18 cellular contexts compared by ENCODE assay signal in the genomic region with DNA sequence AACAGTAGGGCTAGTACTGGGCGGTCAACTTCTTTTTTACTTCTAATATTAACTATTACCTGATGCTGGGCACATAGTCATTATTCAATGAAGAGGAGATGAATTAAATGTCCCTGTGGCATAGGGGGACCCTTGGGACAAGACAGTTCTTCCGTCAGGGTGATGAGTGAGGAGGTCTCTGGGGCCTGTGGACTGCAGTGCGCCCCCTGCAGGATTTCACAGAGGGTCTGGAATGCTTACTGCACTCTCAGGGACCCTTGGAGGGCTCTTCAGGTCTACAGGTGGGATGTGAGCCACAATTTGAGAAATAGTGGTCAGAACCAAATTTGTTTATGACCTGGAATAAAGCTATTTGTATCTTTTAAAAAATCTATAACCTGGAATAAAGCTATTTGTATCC.
DNase-seq lines count a peak whose midpoint lies in the region; ATAC-seq and TF ChIP-seq lines count a peak whose summit lies in the region.
"Had no signal": no experiment of that assay in that cellular context is flagged by ENCODE, and none has a peak within 500 bp of the region (broad histone marks: within the 10 kb centered on the region; RNA-seq: fewer than 3 reads in every experiment).

No MANE protein-coding gene starts in this region.

- ATAC-seq in left cardiac atrium (no peak), GM21515 (IDR thresholded peaks at IDR 0.05; ENCODE audit: unreplicated experiment) (no peak)
- ATAC-seq: effector memory CD8-positive, alpha-beta T cell; naive thymus-derived CD8-positive, alpha-beta T cell had no signal

- no peaks in the 10 kb centered on the region for H3K79me1 ChIP-seq in mesendoderm (ENCODE audit: low read length)

- TF ChIP-seq CTCF in PC-9 (conservative IDR thresholded peaks at IDR 0.05), result 0 out of 2 replicates have a peak, but pooled peaks have one; percentile 18
- no peak for TF ChIP-seq CTCF in spleen (IDR thresholded peaks at IDR 0.05 in 8 of 11, conservative IDR thresholded peaks at IDR 0.05 in 3 of 11)

- intact Hi-C loops in PC-9 (cut with micrococcal nuclease; ENCODE audit: unreplicated experiment) (no loop called here), left cardiac atrium (cut with DNase I) (no loop called here), spleen (cut with DNase I; ENCODE audit: low total_unique reads) (no loop called here)

- H3K9me2 ChIP-seq in PC-9 (ENCODE audit: insufficient read depth), result no peaks in the 10 kb centered on the region

- no peaks in the 10 kb centered on the region for H3K27me3 ChIP-seq in H7 (ENCODE audit: control insufficient read depth, insufficient read depth, low read length)
- no peaks in the 10 kb centered on the region for H3K27me3 ChIP-seq in PC-9 (ENCODE audit: insufficient read depth, low read depth)
- no peaks in the 10 kb centered on the region for H3K27me3 ChIP-seq in mesendoderm (ENCODE audit: insufficient read depth, low read length, poor library complexity)
- peaks cover 0 to 20% (median 0%) of the 10 kb centered on the region in 7 donors for H3K27me3 ChIP-seq in spleen (replicated peaks in 1 of 7)
- H3K27me3 ChIP-seq: BLaER1 treated with 17β-estradiol and CSF1 and Interleukin-3, amounts not matched to agents 10 nM and 100 nM; transverse colon had no signal

- DNase-seq in EL, result peak; percentile 2
- DNase-seq in H7, result peak; percentile 73
- DNase-seq in PC-9, result no peak
- peak; percentile 45 for DNase-seq in mesendoderm
- no peak for DNase-seq in left cardiac atrium
- no peak for DNase-seq in spleen
- no peak for DNase-seq in T-helper 1 cell
- DNase-seq: activated B cell treated with CpG ODN at 0.5 μM for 24 hours; activated effector memory CD4-positive, alpha-beta T cell treated with Interleukin-2 at 50 U/mL for 16 hours; amniotic stem cell; central memory CD4-positive, alpha-beta T cell; effector memory CD8-positive, alpha-beta T cell; naive thymus-derived CD8-positive, alpha-beta T cell; stimulated activated CD4-positive, alpha-beta T cell treated with anti-CD3 and anti-CD28 coated beads, Interleukin-15, amount 100 ng/mL, for 24 hours; stimulated activated naive CD4-positive, alpha-beta T cell treated with Interleukin-2 at 50 U/mL for 16 hours; transverse colon had no signal

- H2AK5ac ChIP-seq in mesendoderm (ENCODE audit: low read length), result no peak overlapping the region

- H3K4me2 ChIP-seq in PC-9 (no peak overlapping the region), mesendoderm (ENCODE audit: low read length) (no peak overlapping the region)
- H3K4me2 ChIP-seq: BLaER1 treated with 17β-estradiol and CSF1 and Interleukin-3, amounts not matched to agents 10 nM and 100 nM had no signal

- POLR2A ChIA-PET in PC-9 (lab: Charles Lee; ENCODE audit: unreplicated experiment), result no interaction called here

- CTCF ChIA-PET in PC-9 (lab: Charles Lee), result no interaction called here

- H3K4me1 ChIP-seq in PC-9 (replicated peaks; ENCODE audit: insufficient read depth), result no peaks in the 10 kb centered on the region
- H3K4me1 ChIP-seq in mesendoderm (ENCODE audit: control insufficient read depth, low read depth, low read length), result no peaks in the 10 kb centered on the region
- no peaks in the 10 kb centered on the region for H3K4me1 ChIP-seq in spleen
- H3K4me1 ChIP-seq: transverse colon had no signal

- no peaks in the 10 kb centered on the region for H3K36me3 ChIP-seq in H7 (replicated peaks; ENCODE audit: control insufficient read depth, insufficient read depth, low read length)
- H3K36me3 ChIP-seq in PC-9 (ENCODE audit: low read depth), result no peaks in the 10 kb centered on the region
- no peaks in the 10 kb centered on the region for H3K36me3 ChIP-seq in mesendoderm (ENCODE audit: control insufficient read depth, insufficient read depth, low read length)
- no peaks in the 10 kb centered on the region for H3K36me3 ChIP-seq in spleen
- H3K36me3 ChIP-seq: BLaER1 treated with 17β-estradiol and CSF1 and Interleukin-3, amounts not matched to agents 10 nM and 100 nM; transverse colon had no signal

- no peak overlapping the region for H3K23ac ChIP-seq in mesendoderm (ENCODE audit: low read length)

- no peak overlapping the region for H2BK15ac ChIP-seq in mesendoderm (replicated peaks; ENCODE audit: low read depth)

- no peaks in the 10 kb centered on the region for H3F3A ChIP-seq in PC-9 (ENCODE audit: insufficient read depth, low read depth)

- WGBS in mesendoderm (ENCODE audit: extremely low coverage, insufficient coverage, low lambda C conversion rate), result no CpG with 5 or more reads among the region's 3 CpGs
- WGBS in spleen, 5 donors, result 42 to 57% (median 51%) methylated on average over 3 of the region's 3 CpGs

- no peak overlapping the region for H3K9ac ChIP-seq in mesendoderm (ENCODE audit: low read length)
- H3K9ac ChIP-seq: BLaER1 treated with 17β-estradiol and CSF1 and Interleukin-3, amounts not matched to agents 10 nM and 100 nM had no signal

- H3K56ac ChIP-seq in mesendoderm (ENCODE audit: low read length), result no peak overlapping the region

- H2BK5ac ChIP-seq in mesendoderm (ENCODE audit: low read length), result no peak overlapping the region

- H4K20me1 ChIP-seq in PC-9 (ENCODE audit: insufficient read depth), result no peaks in the 10 kb centered on the region
- H4K20me1 ChIP-seq: BLaER1 treated with 17β-estradiol and CSF1 and Interleukin-3, amounts not matched to agents 10 nM and 100 nM had no signal

- H3K18ac ChIP-seq in mesendoderm (ENCODE audit: low read length), result no peak overlapping the region

- no peaks in the 10 kb centered on the region for H3K9me3 ChIP-seq in PC-9 (ENCODE audit: insufficient read depth, low read depth)
- no peaks in the 10 kb centered on the region for H3K9me3 ChIP-seq in spleen
- H3K9me3 ChIP-seq: transverse colon had no signal

- no peaks in the 10 kb centered on the region for H3K79me2 ChIP-seq in PC-9 (ENCODE audit: low read depth)
- H3K79me2 ChIP-seq in mesendoderm (ENCODE audit: control insufficient read depth, insufficient read depth, low read length), result no peaks in the 10 kb centered on the region

- TF ChIP-seq POLR2A in spleen (IDR thresholded peaks at IDR 0.05), result no peak

- H2AFZ ChIP-seq in PC-9, result no peak overlapping the region

- no peak overlapping the region for H3K4me3 ChIP-seq in H7 (ENCODE audit: insufficient read depth, low read depth, low read length)
- H3K4me3 ChIP-seq in PC-9, result no peak overlapping the region
- no peak overlapping the region for H3K4me3 ChIP-seq in mesendoderm (ENCODE audit: low read length)
- H3K4me3 ChIP-seq in spleen, result no peak overlapping the region
- H3K4me3 ChIP-seq: BLaER1 treated with 17β-estradiol and CSF1 and Interleukin-3, amounts not matched to agents 10 nM and 100 nM; transverse colon had no signal

- no peak overlapping the region for H3K27ac ChIP-seq in PC-9
- no peak overlapping the region for H3K27ac ChIP-seq in mesendoderm (ENCODE audit: low read depth, low read length)
- no peak overlapping the region for H3K27ac ChIP-seq in spleen
- H3K27ac ChIP-seq: BLaER1 treated with 17β-estradiol and CSF1 and Interleukin-3, amounts not matched to agents 10 nM and 100 nM; transverse colon had no signal

- no peak overlapping the region for H2BK120ac ChIP-seq in mesendoderm (ENCODE audit: low read depth, low read length)

- H4K5ac ChIP-seq in mesendoderm (ENCODE audit: low read length), result no peak overlapping the region

- no peak overlapping the region for H3K4ac ChIP-seq in mesendoderm (ENCODE audit: low read depth, low read length)

- BruUV-seq in PC-9 (replicated peaks; lab: Mats Ljungman, UMichigan), result no TSS peak

- H4K8ac ChIP-seq in mesendoderm (ENCODE audit: low read depth, low read length), result no peak overlapping the region

Comparison
In these comparisons a context has a peak if more than half of its experiments do, and no peak if none do; other contexts are left out.
1. DNase-seq: peak in EL (single experiment), H7 (single experiment) and mesendoderm (single experiment); none in PC-9 (0 of 2), left cardiac atrium (single experiment), spleen (single experiment) and T-helper 1 cell (0 of 5).